Comparison of ENCODE assay signal across 8 cellular contexts in genomic region chr22:39471421-39472141, GRCh38. TPM values are rescaled to one million over a fixed set of nuclear protein-coding genes. Genes with fewer than 3 reads are reported as not detected.
DNase-seq lines count a peak whose midpoint lies in the region; ATAC-seq, FAIRE-seq and TF ChIP-seq lines count a peak whose summit lies in the region.

No MANE protein-coding gene starts in this region.

- no peaks in the 10 kb centered on the region for H3K27me3 Mint-ChIP-seq in neural crest cell (ENCODE audit: low read depth)

- H3K4me1 Mint-ChIP-seq in neural crest cell: peaks cover 58% of the 10 kb centered on the region

- H3K4me3 Mint-ChIP-seq in neural crest cell: peak overlapping the region; percentile 57

- no peak for FAIRE-seq in D721Med (lab: Jason Lieb, UNC)

- no peaks in the 10 kb centered on the region for H3K36me3 Mint-ChIP-seq in neural crest cell (ENCODE audit: low read depth)

- DNase-seq in COLO668 (lab: John Stamatoyannopoulos, UW; ENCODE audit: unreplicated experiment) (peak; percentile 13), NCI-H226 (peak; percentile 84), dorsolateral prefrontal cortex (no peak), neural crest cell (ENCODE audit: low read depth, low spot score) (no peak), Ammon's horn (ENCODE audit: low spot score) (no peak), D721Med (ENCODE audit: insufficient read length, low spot score) (no peak)

- TF ChIP-seq CTCF in dorsolateral prefrontal cortex (IDR thresholded peaks at IDR 0.05 in 54 of 56, conservative IDR thresholded peaks at IDR 0.05 in 2 of 56; ENCODE audit: low read depth in 1 of 56, partially characterized antibody in 56 of 56): no peak
- TF ChIP-seq CTCF in neural crest cell (conservative IDR thresholded peaks at IDR 0.05): no peak
- TF ChIP-seq CTCF in D721Med (IDR thresholded peaks at IDR 0.05; ENCODE audit: insufficient read depth, missing control alignments): no peak

- H3K27ac ChIP-seq in dorsolateral prefrontal cortex: peak overlapping the region; percentile 65 to 100 (median 99)

- ATAC-seq in GM21381 (IDR thresholded peaks at IDR 0.05; ENCODE audit: unreplicated experiment) (peak; percentile 62), HG03439 (IDR thresholded peaks at IDR 0.05; ENCODE audit: unreplicated experiment) (no peak)

- H3K27ac Mint-ChIP-seq in neural crest cell (ENCODE audit: unreplicated experiment): peak overlapping the region; percentile 97

- peak overlapping the region in 3 of 59 donors; percentile 9 to 44 (median 17) for H3K4me3 ChIP-seq in dorsolateral prefrontal cortex

- no peaks in the 10 kb centered on the region for H3K27me3 ChIP-seq in dorsolateral prefrontal cortex

- intact Hi-C loops in dorsolateral prefrontal cortex (cut with DNase I): no loop called here

- no peaks in the 10 kb centered on the region for H3K9me3 Mint-ChIP-seq in neural crest cell

RNA-seq across cellular contexts. Expression of gene MGAT3, which starts 14.8 kb away (rescaled TPM):
- total RNA-seq in dorsolateral prefrontal cortex: 100 to 1,000 TPM in 30 of 120 experiments, 10 to 100 TPM in 90; 57.7 to 147 (median 92.3) TPM
- total RNA-seq in neural crest cell: 20.3 and 23.5 TPM in 2 replicates

RNA-seq across cellular contexts. Expression of gene MIEF1, which starts 30.5 kb away (rescaled TPM):
- 10 to 100 TPM; 21.3 to 40.7 (median 28.0) TPM for total RNA-seq in dorsolateral prefrontal cortex
- total RNA-seq in neural crest cell: 43.3 and 45.0 TPM in 2 replicates

RNA-seq across cellular contexts. Expression of gene ATF4, which starts 48.8 kb away (rescaled TPM):
- total RNA-seq in dorsolateral prefrontal cortex (100 to 1,000 TPM; 110 to 287 (median 161) TPM), neural crest cell (363 and 364 TPM in 2 replicates)

Comparison
In these comparisons a context has a peak if more than half of its experiments do, and no peak if none do; other contexts are left out.
1. DNase-seq: peak in COLO668 (single experiment) and NCI-H226 (single experiment); none in dorsolateral prefrontal cortex (0 of 10), neural crest cell (single experiment), Ammon's horn (single experiment) and D721Med (single experiment).